Comparison of ENCODE assay signal across 21 cellular contexts in genomic region chr13:77056382-77056781, GRCh38. TPM values are rescaled to one million over a fixed set of nuclear protein-coding genes. Genes with fewer than 3 reads are reported as not detected.
DNase-seq lines count a peak whose midpoint lies in the region; ATAC-seq and TF ChIP-seq lines count a peak whose summit lies in the region.
"Had no signal": no experiment of that assay in that cellular context is flagged by ENCODE, and none has a peak within 500 bp of the region (broad histone marks: within the 10 kb centered on the region; RNA-seq: fewer than 3 reads in every experiment).

No MANE protein-coding gene starts in this region.

- no peaks in the 10 kb centered on the region for H3K9me3 Mint-ChIP-seq in activated CD8-positive, alpha-beta T cell treated with anti-CD3 and anti-CD28 coated beads for 36 hours
- H3K9me3 Mint-ChIP-seq in activated CD8-positive, alpha-beta T cell treated with anti-CD3 and anti-CD28 coated beads, Interleukin-2, amount 10 ng/mL, durations not matched to agents 7 days and 5 days (ENCODE audit: insufficient read depth): no peaks in the 10 kb centered on the region
- no peaks in the 10 kb centered on the region for H3K9me3 Mint-ChIP-seq in stimulated activated effector memory CD8-positive, alpha-beta T cell treated with anti-CD3 and anti-CD28 coated beads, Interleukin-12 subunit alpha, Interleukin-12 subunit beta, amount 100 ng/mL, for 72 hours
- H3K9me3 Mint-ChIP-seq: activated B cell treated with CpG ODN at 0.5 μM for 24 hours; activated CD4-positive, alpha-beta memory T cell treated with anti-CD3 and anti-CD28 coated beads for 36 hours; activated naive CD4-positive, alpha-beta T cell treated with anti-CD3 and anti-CD28 coated beads, Interleukin-2, amount 50 U/mL, for 72 hours; activated T-cell treated with anti-CD3 and anti-CD28 coated beads, Interleukin-2, amount 50 U/mL, for 4 hours; naive B cell had no signal

- H3K4me3 Mint-ChIP-seq in activated CD8-positive, alpha-beta T cell treated with anti-CD3 and anti-CD28 coated beads for 36 hours: no peak overlapping the region
- no peak overlapping the region for H3K4me3 Mint-ChIP-seq in activated CD8-positive, alpha-beta T cell treated with anti-CD3 and anti-CD28 coated beads, Interleukin-2, amount 10 ng/mL, durations not matched to agents 7 days and 5 days
- no peak overlapping the region for H3K4me3 Mint-ChIP-seq in stimulated activated effector memory CD8-positive, alpha-beta T cell treated with anti-CD3 and anti-CD28 coated beads, Interleukin-12 subunit alpha, Interleukin-12 subunit beta, amount 100 ng/mL, for 72 hours
- H3K4me3 Mint-ChIP-seq: activated B cell treated with CpG ODN at 0.5 μM for 24 hours; activated CD4-positive, alpha-beta memory T cell treated with anti-CD3 and anti-CD28 coated beads for 36 hours; activated T-cell treated with anti-CD3 and anti-CD28 coated beads, Interleukin-2, amount 50 U/mL, for 4 hours; CD4-positive, CD25-positive, alpha-beta regulatory T cell; naive B cell had no signal

- no peaks in the 10 kb centered on the region for H3K9me3 ChIP-seq in ascending aorta
- H3K9me3 ChIP-seq: heart right ventricle had no signal

- H3K27ac Mint-ChIP-seq in activated CD8-positive, alpha-beta T cell treated with anti-CD3 and anti-CD28 coated beads for 36 hours: peak overlapping the region; percentile 38
- no peak overlapping the region for H3K27ac Mint-ChIP-seq in activated CD8-positive, alpha-beta T cell treated with anti-CD3 and anti-CD28 coated beads, Interleukin-2, amount 10 ng/mL, durations not matched to agents 7 days and 5 days
- peak overlapping the region; percentile 39 for H3K27ac Mint-ChIP-seq in stimulated activated effector memory CD8-positive, alpha-beta T cell treated with anti-CD3 and anti-CD28 coated beads, Interleukin-12 subunit alpha, Interleukin-12 subunit beta, amount 100 ng/mL, for 72 hours
- H3K27ac Mint-ChIP-seq: activated B cell treated with CpG ODN at 0.5 μM for 24 hours; activated CD4-positive, alpha-beta memory T cell treated with anti-CD3 and anti-CD28 coated beads for 36 hours had no signal

- H3K4me1 Mint-ChIP-seq in activated CD8-positive, alpha-beta T cell treated with anti-CD3 and anti-CD28 coated beads for 36 hours (ENCODE audit: low read depth): no peaks in the 10 kb centered on the region
- H3K4me1 Mint-ChIP-seq in activated CD8-positive, alpha-beta T cell treated with anti-CD3 and anti-CD28 coated beads, Interleukin-2, amount 10 ng/mL, durations not matched to agents 7 days and 5 days (ENCODE audit: low read depth): no peaks in the 10 kb centered on the region
- H3K4me1 Mint-ChIP-seq in stimulated activated effector memory CD8-positive, alpha-beta T cell treated with anti-CD3 and anti-CD28 coated beads, Interleukin-12 subunit alpha, Interleukin-12 subunit beta, amount 100 ng/mL, for 72 hours: peaks cover 5% of the 10 kb centered on the region
- H3K4me1 Mint-ChIP-seq: activated B cell treated with CpG ODN at 0.5 μM for 24 hours; CD4-positive, CD25-positive, alpha-beta regulatory T cell had no signal

- H3K27me3 ChIP-seq in ascending aorta: no peaks in the 10 kb centered on the region
- H3K27me3 ChIP-seq: heart right ventricle had no signal

- TF ChIP-seq CTCF in activated CD8-positive, alpha-beta T cell treated with anti-CD3 and anti-CD28 coated beads for 36 hours (IDR thresholded peaks at IDR 0.05): no peak
- TF ChIP-seq CTCF in VCaP (conservative IDR thresholded peaks at IDR 0.05) (0 out of 2 replicates have a peak, but pooled peaks have one; percentile 17), ascending aorta (IDR thresholded peaks at IDR 0.05) (no peak)

- peaks cover 52 to 62% of the 10 kb centered on the region in 2 donors for H3K36me3 ChIP-seq in ascending aorta

- intact Hi-C loops in activated CD8-positive, alpha-beta T cell treated with anti-CD3 and anti-CD28 coated beads for 36 hours (cut with micrococcal nuclease): no loop called here
- intact Hi-C loops in ascending aorta (cut with DNase I): no loop called here

- no peak for DNase-seq in activated CD8-positive, alpha-beta T cell treated with anti-CD3 and anti-CD28 coated beads for 36 hours
- no peak for DNase-seq in activated CD8-positive, alpha-beta T cell treated with anti-CD3 and anti-CD28 coated beads, Interleukin-2, amount 10 ng/mL, durations not matched to agents 7 days and 5 days
- peak; percentile 21 for DNase-seq in kidney tubule cell (ENCODE audit: low spot score)
- DNase-seq in stimulated activated effector memory CD8-positive, alpha-beta T cell treated with anti-CD3 and anti-CD28 coated beads, Interleukin-12 subunit alpha, Interleukin-12 subunit beta, amount 100 ng/mL, for 72 hours (ENCODE audit: low spot score in 2 of 2): no peak
- DNase-seq in GM19240 (ENCODE audit: insufficient read length, low spot score): no peak
- DNase-seq in ascending aorta (ENCODE audit: low spot score in 2 of 2): no peak
- DNase-seq: activated B cell treated with CpG ODN at 0.5 μM for 24 hours; activated CD4-positive, alpha-beta memory T cell treated with anti-CD3 and anti-CD28 coated beads for 36 hours; activated T-cell treated with anti-CD3 and anti-CD28 coated beads, Interleukin-2, amount 50 U/mL, for 4 hours; CD4-positive, CD25-positive, alpha-beta regulatory T cell; heart right ventricle; KBM-7; naive B cell; NCI-H187 had no signal

- no peaks in the 10 kb centered on the region for H3K27me3 Mint-ChIP-seq in activated CD8-positive, alpha-beta T cell treated with anti-CD3 and anti-CD28 coated beads for 36 hours
- no peaks in the 10 kb centered on the region for H3K27me3 Mint-ChIP-seq in activated CD8-positive, alpha-beta T cell treated with anti-CD3 and anti-CD28 coated beads, Interleukin-2, amount 10 ng/mL, durations not matched to agents 7 days and 5 days (ENCODE audit: low read depth)
- H3K27me3 Mint-ChIP-seq: activated B cell treated with CpG ODN at 0.5 μM for 24 hours; activated CD4-positive, alpha-beta memory T cell treated with anti-CD3 and anti-CD28 coated beads for 36 hours; CD4-positive, CD25-positive, alpha-beta regulatory T cell; naive B cell had no signal

- peaks cover 41% of the 10 kb centered on the region for H3K36me3 Mint-ChIP-seq in activated CD8-positive, alpha-beta T cell treated with anti-CD3 and anti-CD28 coated beads for 36 hours (ENCODE audit: low read depth)
- H3K36me3 Mint-ChIP-seq in activated CD8-positive, alpha-beta T cell treated with anti-CD3 and anti-CD28 coated beads, Interleukin-2, amount 10 ng/mL, durations not matched to agents 7 days and 5 days (ENCODE audit: low read depth): peaks cover 32% of the 10 kb centered on the region
- H3K36me3 Mint-ChIP-seq in stimulated activated effector memory CD8-positive, alpha-beta T cell treated with anti-CD3 and anti-CD28 coated beads, Interleukin-12 subunit alpha, Interleukin-12 subunit beta, amount 100 ng/mL, for 72 hours: peaks cover 91% of the 10 kb centered on the region

- H3K4me1 ChIP-seq in ascending aorta: no peaks in the 10 kb centered on the region
- H3K4me1 ChIP-seq: heart right ventricle had no signal

- CTCF ChIA-PET in activated CD8-positive, alpha-beta T cell treated with anti-CD3 and anti-CD28 coated beads for 36 hours (lab: Charles Lee): interaction anchor here (1.1 kb wide), 1 partner anchor 25 kb away, joined by 3 read pairs; no protein-coding TSS in a partner anchor
- CTCF ChIA-PET in activated CD8-positive, alpha-beta T cell treated with anti-CD3 and anti-CD28 coated beads, Interleukin-2, amount 10 ng/mL, durations not matched to agents 7 days and 5 days (lab: Charles Lee): interaction anchor here (0.7 kb wide), 1 partner anchor 31 kb away, joined by 3 read pairs; no protein-coding TSS in a partner anchor

- ATAC-seq in activated CD8-positive, alpha-beta T cell treated with anti-CD3 and anti-CD28 coated beads for 36 hours: no peak
- no peak for ATAC-seq in activated CD8-positive, alpha-beta T cell treated with anti-CD3 and anti-CD28 coated beads, Interleukin-2, amount 10 ng/mL, durations not matched to agents 7 days and 5 days
- no peak for ATAC-seq in stimulated activated effector memory CD8-positive, alpha-beta T cell treated with anti-CD3 and anti-CD28 coated beads, Interleukin-12 subunit alpha, Interleukin-12 subunit beta, amount 100 ng/mL, for 72 hours
- ATAC-seq in HG03135 (IDR thresholded peaks at IDR 0.05; ENCODE audit: unreplicated experiment): no peak
- ATAC-seq: activated naive CD4-positive, alpha-beta T cell treated with anti-CD3 and anti-CD28 coated beads, Interleukin-2, amount 50 U/mL, for 72 hours; activated T-cell treated with anti-CD3 and anti-CD28 coated beads, Interleukin-2, amount 50 U/mL, for 4 hours; GM12878; heart right ventricle; sciatic nerve; SK-N-SH treated with all-trans-retinoic acid at 6 μM for 48 hours had no signal

- H3K27ac ChIP-seq in VCaP (peak overlapping the region; percentile 92), ascending aorta (no peak overlapping the region)
- H3K27ac ChIP-seq: heart right ventricle had no signal

- no peak overlapping the region for H3K4me3 ChIP-seq in ascending aorta
- H3K4me3 ChIP-seq: GM12878, heart right ventricle, lung had no signal

- POLR2A ChIA-PET in activated CD8-positive, alpha-beta T cell treated with anti-CD3 and anti-CD28 coated beads for 36 hours (lab: Charles Lee): no interaction called here
- POLR2A ChIA-PET in activated CD8-positive, alpha-beta T cell treated with anti-CD3 and anti-CD28 coated beads, Interleukin-2, amount 10 ng/mL, durations not matched to agents 7 days and 5 days (lab: Charles Lee): interaction anchor here (2.1 kb wide), 1 partner anchor 30 kb away, joined by 7 read pairs; the partner anchor contains the start of gene FBXL3

RNA-seq across cellular contexts. Expression of gene FBXL3, which starts 29.4 kb away (rescaled TPM):
- 10 to 100 TPM; 32.8 to 34.3 TPM for total RNA-seq in activated CD8-positive, alpha-beta T cell treated with anti-CD3 and anti-CD28 coated beads for 36 hours
- total RNA-seq in activated CD8-positive, alpha-beta T cell treated with anti-CD3 and anti-CD28 coated beads, Interleukin-2, amount 10 ng/mL, durations not matched to agents 7 days and 5 days: 10 to 100 TPM; 35.6 to 38.0 TPM
- 102 TPM for total RNA-seq in ascending aorta
